Comparison of ENCODE assay signal across 1 cellular context in the genomic region with DNA sequence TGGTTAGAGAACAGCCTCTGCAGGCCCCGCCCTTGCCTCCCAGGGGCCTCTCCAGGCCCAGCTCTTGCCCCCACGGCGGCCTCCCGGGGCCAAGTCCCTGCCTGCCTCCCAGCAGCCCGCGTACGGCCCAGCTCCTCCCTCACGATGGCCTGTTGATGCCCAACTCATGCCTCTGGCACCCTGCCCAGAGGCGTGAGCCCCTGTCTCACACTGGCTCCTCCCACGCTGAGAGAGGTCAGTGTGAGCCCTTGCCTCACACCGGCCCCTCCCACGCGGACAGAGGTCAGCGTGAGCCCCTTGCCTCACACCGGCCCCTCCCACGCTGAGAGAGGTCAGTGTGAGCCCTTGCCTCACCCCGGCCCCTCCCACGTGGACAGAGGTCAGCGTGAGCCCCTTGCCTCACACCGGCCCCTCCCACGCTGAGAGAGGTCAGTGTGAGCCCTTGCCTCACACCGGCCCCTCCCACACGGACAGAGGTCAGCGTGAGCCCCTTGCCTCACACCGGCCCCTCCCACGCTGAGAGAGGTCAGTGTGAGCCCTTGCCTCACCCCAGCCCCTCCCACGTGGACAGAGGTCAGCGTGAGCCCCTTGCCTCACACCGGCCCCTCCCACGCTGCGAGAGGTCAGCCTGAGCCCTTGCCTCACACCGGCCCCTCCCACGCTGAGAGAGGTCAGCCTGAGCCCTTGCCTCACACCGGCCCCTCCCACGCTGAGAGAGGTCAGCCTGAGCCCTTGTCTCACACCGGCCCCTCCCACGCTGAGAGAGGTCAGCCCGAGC.
A peak's percentile ranks its signal among the peaks of the same experiment; 100 is the strongest.
TF ChIP-seq lines count a peak whose summit lies in the region.
"Not testable (repeated sequence)": the region's sequence is repeated elsewhere in the genome, so short reads cannot be mapped to it uniquely, and the experiment has no call there.

No MANE protein-coding gene starts in this region.

TF ChIP-seq in HepG2, 621 proteins besides CTCF, POLR2A, EP300 and RAD21 (continued from another document and continues in another):
- TF ChIP-seq, protein P1, sequence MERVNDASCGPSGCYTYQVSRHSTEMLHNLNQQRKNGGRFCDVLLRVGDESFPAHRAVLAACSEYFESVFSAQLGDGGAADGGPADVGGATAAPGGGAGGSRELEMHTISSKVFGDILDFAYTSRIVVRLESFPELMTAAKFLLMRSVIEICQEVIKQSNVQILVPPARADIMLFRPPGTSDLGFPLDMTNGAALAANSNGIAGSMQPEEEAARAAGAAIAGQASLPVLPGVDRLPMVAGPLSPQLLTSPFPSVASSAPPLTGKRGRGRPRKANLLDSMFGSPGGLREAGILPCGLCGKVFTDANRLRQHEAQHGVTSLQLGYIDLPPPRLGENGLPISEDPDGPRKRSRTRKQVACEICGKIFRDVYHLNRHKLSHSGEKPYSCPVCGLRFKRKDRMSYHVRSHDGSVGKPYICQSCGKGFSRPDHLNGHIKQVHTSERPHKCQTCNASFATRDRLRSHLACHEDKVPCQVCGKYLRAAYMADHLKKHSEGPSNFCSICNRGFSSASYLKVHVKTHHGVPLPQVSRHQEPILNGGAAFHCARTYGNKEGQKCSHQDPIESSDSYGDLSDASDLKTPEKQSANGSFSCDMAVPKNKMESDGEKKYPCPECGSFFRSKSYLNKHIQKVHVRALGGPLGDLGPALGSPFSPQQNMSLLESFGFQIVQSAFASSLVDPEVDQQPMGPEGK (CRISPR knock-in tag; IDR thresholded peaks at IDR 0.05): peak; percentile 98
- TF ChIP-seq, protein P2, sequence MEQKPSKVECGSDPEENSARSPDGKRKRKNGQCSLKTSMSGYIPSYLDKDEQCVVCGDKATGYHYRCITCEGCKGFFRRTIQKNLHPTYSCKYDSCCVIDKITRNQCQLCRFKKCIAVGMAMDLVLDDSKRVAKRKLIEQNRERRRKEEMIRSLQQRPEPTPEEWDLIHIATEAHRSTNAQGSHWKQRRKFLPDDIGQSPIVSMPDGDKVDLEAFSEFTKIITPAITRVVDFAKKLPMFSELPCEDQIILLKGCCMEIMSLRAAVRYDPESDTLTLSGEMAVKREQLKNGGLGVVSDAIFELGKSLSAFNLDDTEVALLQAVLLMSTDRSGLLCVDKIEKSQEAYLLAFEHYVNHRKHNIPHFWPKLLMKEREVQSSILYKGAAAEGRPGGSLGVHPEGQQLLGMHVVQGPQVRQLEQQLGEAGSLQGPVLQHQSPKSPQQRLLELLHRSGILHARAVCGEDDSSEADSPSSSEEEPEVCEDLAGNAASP (CRISPR knock-in tag; IDR thresholded peaks at IDR 0.05; ENCODE audit: borderline replicate concordance): peak; percentile 79; the same call in 1 of the 2 replicates
- TF ChIP-seq MXI1 (IDR thresholded peaks at IDR 0.05; ENCODE audit: borderline replicate concordance, low read depth, low read length) (peak; percentile 50; the same call in 1 of the 3 replicates), ELF1 (CRISPR knock-in tag; IDR thresholded peaks at IDR 0.05) (0 out of 2 replicates have a peak, but pooled peaks have one; percentile 16), GABPB1 (CRISPR knock-in tag; IDR thresholded peaks at IDR 0.05) (peak; percentile 70), FOXA3 (CRISPR knock-in tag; IDR thresholded peaks at IDR 0.05) (peak; percentile 63), SOX5 (CRISPR knock-in tag; IDR thresholded peaks at IDR 0.05; ENCODE audit: borderline replicate concordance) (peak; percentile 67; the same call in 1 of the 2 replicates), LCORL (CRISPR knock-in tag; IDR thresholded peaks at IDR 0.05) (0 out of 2 replicates have a peak, but pooled peaks have one; percentile 36), SOX13 (CRISPR knock-in tag; conservative IDR thresholded peaks at IDR 0.05 in 1 of 2, IDR thresholded peaks at IDR 0.05 in 1 of 2) (peak in 1 of 2 experiments; percentile 56; a peak in 2 of 4 replicates), NR2F2 (IDR thresholded peaks at IDR 0.05; ENCODE audit: borderline replicate concordance, low read depth) (peak; percentile 83), ZNF746 (CRISPR knock-in tag; IDR thresholded peaks at IDR 0.05) (0 out of 2 replicates have a peak, but pooled peaks have one; percentile 28), FOXK1 (CRISPR knock-in tag; IDR thresholded peaks at IDR 0.05; ENCODE audit: borderline replicate concordance, low read depth) (peak; percentile 79; the same call in 1 of the 2 replicates), FOSL2 (CRISPR knock-in tag; IDR thresholded peaks at IDR 0.05) (peak; percentile 63), KDM6A (CRISPR knock-in tag; IDR thresholded peaks at IDR 0.05; ENCODE audit: low read depth) (peak; percentile 54; the same call in 1 of the 2 replicates), ZFX (CRISPR knock-in tag; IDR thresholded peaks at IDR 0.05; ENCODE audit: low read depth) (peak; percentile 44; the same call in 1 of the 2 replicates), RARA (CRISPR knock-in tag; IDR thresholded peaks at IDR 0.05) (peak; percentile 86), NR2C2 (CRISPR knock-in tag; IDR thresholded peaks at IDR 0.05; ENCODE audit: borderline replicate concordance) (peak; percentile 95), ETV5 (CRISPR knock-in tag; IDR thresholded peaks at IDR 0.05; ENCODE audit: borderline replicate concordance) (peak; percentile 16; the same call in 1 of the 2 replicates), CEBPG (CRISPR knock-in tag; IDR thresholded peaks at IDR 0.05) (peak; percentile 76), KDM2A (CRISPR knock-in tag; IDR thresholded peaks at IDR 0.05; ENCODE audit: borderline replicate concordance, low read depth) (peak; percentile 23; the same call in 1 of the 2 replicates), NCOA2 (CRISPR knock-in tag; IDR thresholded peaks at IDR 0.05) (peak; percentile 64; the same call in 1 of the 2 replicates), ZNF10 (CRISPR knock-in tag; IDR thresholded peaks at IDR 0.05; ENCODE audit: borderline replicate concordance, low read depth) (0 out of 2 replicates have a peak, but pooled peaks have one; percentile 91), MAZ (IDR thresholded peaks at IDR 0.05; ENCODE audit: borderline replicate concordance, low read depth, low read length) (peak; percentile 63; the same call in 1 of the 2 replicates), MAZ (CRISPR knock-in tag; IDR thresholded peaks at IDR 0.05; ENCODE audit: low read depth) (peak; percentile 70), SP1 (CRISPR knock-in tag; IDR thresholded peaks at IDR 0.05) (peak; percentile 69), PPARG (CRISPR knock-in tag; conservative IDR thresholded peaks at IDR 0.05) (0 out of 2 replicates have a peak, but pooled peaks have one; percentile 43), FOXO1 (CRISPR knock-in tag; IDR thresholded peaks at IDR 0.05) (peak; percentile 78; the same call in 1 of the 2 replicates), NONO (CRISPR knock-in tag; conservative IDR thresholded peaks at IDR 0.05) (0 out of 2 replicates have a peak, but pooled peaks have one; percentile 8), ZBTB7A (CRISPR knock-in tag; IDR thresholded peaks at IDR 0.05) (peak; percentile 47; the same call in 1 of the 2 replicates), PHF5A (CRISPR knock-in tag; IDR thresholded peaks at IDR 0.05; ENCODE audit: low read depth, unreplicated experiment) (peak; percentile 58), YEATS2 (CRISPR knock-in tag; IDR thresholded peaks at IDR 0.05; ENCODE audit: borderline replicate concordance) (peak; percentile 58; the same call in 1 of the 2 replicates), TRIM24 (CRISPR knock-in tag; IDR thresholded peaks at IDR 0.05) (peak; percentile 84; the same call in 1 of the 2 replicates), MIXL1 (CRISPR knock-in tag; IDR thresholded peaks at IDR 0.05) (peak; percentile 37; the same call in 1 of the 2 replicates)
- TF ChIP-seq, protein P3, sequence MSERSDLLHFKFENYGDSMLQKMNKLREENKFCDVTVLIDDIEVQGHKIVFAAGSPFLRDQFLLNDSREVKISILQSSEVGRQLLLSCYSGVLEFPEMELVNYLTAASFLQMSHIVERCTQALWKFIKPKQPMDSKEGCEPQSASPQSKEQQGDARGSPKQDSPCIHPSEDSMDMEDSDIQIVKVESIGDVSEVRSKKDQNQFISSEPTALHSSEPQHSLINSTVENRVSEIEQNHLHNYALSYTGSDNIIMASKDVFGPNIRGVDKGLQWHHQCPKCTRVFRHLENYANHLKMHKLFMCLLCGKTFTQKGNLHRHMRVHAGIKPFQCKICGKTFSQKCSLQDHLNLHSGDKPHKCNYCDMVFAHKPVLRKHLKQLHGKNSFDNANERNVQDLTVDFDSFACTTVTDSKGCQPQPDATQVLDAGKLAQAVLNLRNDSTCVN (CRISPR knock-in tag; IDR thresholded peaks at IDR 0.05; ENCODE audit: borderline replicate concordance): 0 out of 2 replicates have a peak, but pooled peaks have one; percentile 56
- TF ChIP-seq, protein P4, sequence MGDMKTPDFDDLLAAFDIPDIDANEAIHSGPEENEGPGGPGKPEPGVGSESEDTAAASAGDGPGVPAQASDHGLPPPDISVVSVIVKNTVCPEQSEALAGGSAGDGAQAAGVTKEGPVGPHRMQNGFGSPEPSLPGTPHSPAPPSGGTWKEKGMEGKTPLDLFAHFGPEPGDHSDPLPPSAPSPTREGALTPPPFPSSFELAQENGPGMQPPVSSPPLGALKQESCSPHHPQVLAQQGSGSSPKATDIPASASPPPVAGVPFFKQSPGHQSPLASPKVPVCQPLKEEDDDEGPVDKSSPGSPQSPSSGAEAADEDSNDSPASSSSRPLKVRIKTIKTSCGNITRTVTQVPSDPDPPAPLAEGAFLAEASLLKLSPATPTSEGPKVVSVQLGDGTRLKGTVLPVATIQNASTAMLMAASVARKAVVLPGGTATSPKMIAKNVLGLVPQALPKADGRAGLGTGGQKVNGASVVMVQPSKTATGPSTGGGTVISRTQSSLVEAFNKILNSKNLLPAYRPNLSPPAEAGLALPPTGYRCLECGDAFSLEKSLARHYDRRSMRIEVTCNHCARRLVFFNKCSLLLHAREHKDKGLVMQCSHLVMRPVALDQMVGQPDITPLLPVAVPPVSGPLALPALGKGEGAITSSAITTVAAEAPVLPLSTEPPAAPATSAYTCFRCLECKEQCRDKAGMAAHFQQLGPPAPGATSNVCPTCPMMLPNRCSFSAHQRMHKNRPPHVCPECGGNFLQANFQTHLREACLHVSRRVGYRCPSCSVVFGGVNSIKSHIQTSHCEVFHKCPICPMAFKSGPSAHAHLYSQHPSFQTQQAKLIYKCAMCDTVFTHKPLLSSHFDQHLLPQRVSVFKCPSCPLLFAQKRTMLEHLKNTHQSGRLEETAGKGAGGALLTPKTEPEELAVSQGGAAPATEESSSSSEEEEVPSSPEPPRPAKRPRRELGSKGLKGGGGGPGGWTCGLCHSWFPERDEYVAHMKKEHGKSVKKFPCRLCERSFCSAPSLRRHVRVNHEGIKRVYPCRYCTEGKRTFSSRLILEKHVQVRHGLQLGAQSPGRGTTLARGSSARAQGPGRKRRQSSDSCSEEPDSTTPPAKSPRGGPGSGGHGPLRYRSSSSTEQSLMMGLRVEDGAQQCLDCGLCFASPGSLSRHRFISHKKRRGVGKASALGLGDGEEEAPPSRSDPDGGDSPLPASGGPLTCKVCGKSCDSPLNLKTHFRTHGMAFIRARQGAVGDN (CRISPR knock-in tag; IDR thresholded peaks at IDR 0.05): peak; percentile 61
- TF ChIP-seq, protein P5, sequence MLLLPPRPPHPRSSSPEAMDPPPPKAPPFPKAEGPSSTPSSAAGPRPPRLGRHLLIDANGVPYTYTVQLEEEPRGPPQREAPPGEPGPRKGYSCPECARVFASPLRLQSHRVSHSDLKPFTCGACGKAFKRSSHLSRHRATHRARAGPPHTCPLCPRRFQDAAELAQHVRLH (CRISPR knock-in tag; IDR thresholded peaks at IDR 0.05; ENCODE audit: borderline replicate concordance, low read depth): peak; percentile 66; the same call in 1 of the 2 replicates
- TF ChIP-seq LCORL, SOX13, SP1, NONO (IDR thresholded peaks at IDR 0.05): not testable (repeated sequence)
- TF ChIP-seq, protein P6, sequence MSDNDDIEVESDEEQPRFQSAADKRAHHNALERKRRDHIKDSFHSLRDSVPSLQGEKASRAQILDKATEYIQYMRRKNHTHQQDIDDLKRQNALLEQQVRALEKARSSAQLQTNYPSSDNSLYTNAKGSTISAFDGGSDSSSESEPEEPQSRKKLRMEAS (IDR thresholded peaks at IDR 0.05): peak; percentile 66
- TF ChIP-seq, protein P7, sequence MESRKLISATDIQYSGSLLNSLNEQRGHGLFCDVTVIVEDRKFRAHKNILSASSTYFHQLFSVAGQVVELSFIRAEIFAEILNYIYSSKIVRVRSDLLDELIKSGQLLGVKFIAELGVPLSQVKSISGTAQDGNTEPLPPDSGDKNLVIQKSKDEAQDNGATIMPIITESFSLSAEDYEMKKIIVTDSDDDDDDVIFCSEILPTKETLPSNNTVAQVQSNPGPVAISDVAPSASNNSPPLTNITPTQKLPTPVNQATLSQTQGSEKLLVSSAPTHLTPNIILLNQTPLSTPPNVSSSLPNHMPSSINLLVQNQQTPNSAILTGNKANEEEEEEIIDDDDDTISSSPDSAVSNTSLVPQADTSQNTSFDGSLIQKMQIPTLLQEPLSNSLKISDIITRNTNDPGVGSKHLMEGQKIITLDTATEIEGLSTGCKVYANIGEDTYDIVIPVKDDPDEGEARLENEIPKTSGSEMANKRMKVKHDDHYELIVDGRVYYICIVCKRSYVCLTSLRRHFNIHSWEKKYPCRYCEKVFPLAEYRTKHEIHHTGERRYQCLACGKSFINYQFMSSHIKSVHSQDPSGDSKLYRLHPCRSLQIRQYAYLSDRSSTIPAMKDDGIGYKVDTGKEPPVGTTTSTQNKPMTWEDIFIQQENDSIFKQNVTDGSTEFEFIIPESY (CRISPR knock-in tag; IDR thresholded peaks at IDR 0.05): peak; percentile 41
- TF ChIP-seq, protein P8, sequence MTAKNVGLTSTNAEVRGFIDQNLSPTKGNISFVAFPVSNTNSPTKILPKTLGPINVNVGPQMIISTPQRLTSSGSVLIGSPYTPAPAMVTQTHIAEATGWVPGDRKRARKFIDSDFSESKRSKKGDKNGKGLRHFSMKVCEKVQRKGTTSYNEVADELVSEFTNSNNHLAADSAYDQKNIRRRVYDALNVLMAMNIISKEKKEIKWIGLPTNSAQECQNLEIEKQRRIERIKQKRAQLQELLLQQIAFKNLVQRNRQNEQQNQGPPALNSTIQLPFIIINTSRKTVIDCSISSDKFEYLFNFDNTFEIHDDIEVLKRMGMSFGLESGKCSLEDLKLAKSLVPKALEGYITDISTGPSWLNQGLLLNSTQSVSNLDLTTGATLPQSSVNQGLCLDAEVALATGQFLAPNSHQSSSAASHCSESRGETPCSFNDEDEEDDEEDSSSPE (CRISPR knock-in tag; IDR thresholded peaks at IDR 0.05): peak; percentile 56; the same call in 1 of the 2 replicates
